ENCODE assay signal across 8 cellular contexts in genomic region chr18:57803119-57803969, GRCh38. TPM values are rescaled to one million over a fixed set of nuclear protein-coding genes. Genes with fewer than 3 reads are reported as not detected.
DNase-seq lines count a peak whose midpoint lies in the region; ATAC-seq and TF ChIP-seq lines count a peak whose summit lies in the region.

TSS of gene ATP8B1 (minus strand) at chr18:57803315. CDS start at chr18:57731807, 71,508 bp downstream.

- CTCF ChIA-PET in SK-N-SH (lab: Yijun Ruan, JAX), result interaction anchor here (0.7 kb wide), 1 partner anchor 783 kb away, joined by 3 read pairs; no protein-coding TSS in a partner anchor

- peak within 1 kb of the TSS; percentile 77; the same call in 1 of the 2 replicates for H2AFZ ChIP-seq in SK-N-SH (ENCODE audit: low read depth)

- TF ChIP-seq EP300 in SK-N-SH (IDR thresholded peaks at IDR 0.05; ENCODE audit: borderline replicate concordance in 1 of 2, low read depth in 1 of 2, low read length in 1 of 2), result no peak

- DNase-seq in NCI-H2227 (lab: John Stamatoyannopoulos, UW; ENCODE audit: unreplicated experiment) (peak; percentile 64), NCI-H2227 treated with DMSO at 0.1 percent for 48 hours (lab: John Stamatoyannopoulos, UW) (no peak), SK-N-SH (peak; percentile 75), vagina (ENCODE audit: extremely low spot score in 2 of 2) (no peak), midbrain (lab: John Stamatoyannopoulos, UW) (no peak)

- POLR2A ChIA-PET in SK-N-SH (lab: Yijun Ruan, JAX), result no interaction called here

- peak within 1 kb of the TSS in 1 of 2 experiments; percentile 65; a peak in 2 of 4 replicates for H3K27ac ChIP-seq in SK-N-SH (ENCODE audit: low read depth in 2 of 2, low read length in 1 of 2)
- peak within 1 kb of the TSS; percentile 92 to 95 for H3K27ac ChIP-seq in esophagus (ENCODE audit: low read depth in 2 of 2, low read length in 1 of 2)
- H3K27ac ChIP-seq in mucosa of rectum (ENCODE audit: low read depth in 2 of 2, low read length in 2 of 2), result peak within 1 kb of the TSS; percentile 91 to 92
- H3K27ac ChIP-seq in vagina, result peak within 1 kb of the TSS; percentile 85

- no peak for TF ChIP-seq RAD21 in SK-N-SH (IDR thresholded peaks at IDR 0.05; ENCODE audit: low read length)

- H3K36me3 ChIP-seq in SK-N-SH (replicated peaks in 1 of 2; ENCODE audit: control insufficient read depth in 1 of 2, insufficient read depth in 2 of 2, low read length in 1 of 2) (peaks cover 0 to 7% of the 10 kb centered on the region in 2 experiments), esophagus (ENCODE audit: control insufficient read depth in 2 of 2, insufficient read depth in 2 of 2, low read length in 1 of 2) (no peaks in the 10 kb centered on the region), mucosa of rectum (ENCODE audit: control insufficient read depth in 2 of 2, insufficient read depth in 2 of 2, low read length in 2 of 2) (no peaks in the 10 kb centered on the region), vagina (no peaks in the 10 kb centered on the region)

- H3K4me1 ChIP-seq in SK-N-SH (ENCODE audit: control insufficient read depth in 1 of 2, insufficient read depth in 2 of 2, low read depth in 1 of 2, low read length in 1 of 2) (peaks cover 10 to 28% of the 10 kb centered on the region in 2 experiments), esophagus (ENCODE audit: control insufficient read depth in 2 of 2, insufficient read depth in 2 of 2, low read length in 1 of 2) (peaks cover 3 to 5% of the 10 kb centered on the region in 2 donors), mucosa of rectum (ENCODE audit: control insufficient read depth in 2 of 2, insufficient read depth in 2 of 2, low read length in 2 of 2) (peaks cover 17 to 21% of the 10 kb centered on the region in 2 donors), vagina (peaks cover 29% of the 10 kb centered on the region)

- H3K4me3 ChIP-seq in SK-N-SH (ENCODE audit: low read depth in 2 of 2, low read length in 1 of 2) (peak within 1 kb of the TSS; percentile 74 to 92), esophagus (ENCODE audit: low read depth in 1 of 2, low read length in 2 of 2) (peak within 1 kb of the TSS; percentile 89 to 90), mucosa of rectum (ENCODE audit: low read length in 2 of 2) (peak within 1 kb of the TSS; percentile 91 to 92), vagina (peak within 1 kb of the TSS; percentile 77 to 78)

- WGBS in SK-N-SH (ENCODE audit: low lambda C conversion rate), result 37% methylated on average over 51 of the region's 73 CpGs
- 2% methylated on average over 72 to 73 of the region's 73 CpGs for WGBS in esophagus, 2 donors

- H3K79me2 ChIP-seq in SK-N-SH (ENCODE audit: insufficient read depth), result peaks cover 70% of the 10 kb centered on the region

- intact Hi-C loops in vagina (cut with DNase I), result loop anchor here (10.0 kb wide), 1 partner anchor 179 kb away; the partner anchor contains the start of gene NARS1

- peaks cover 39% of the 10 kb centered on the region for H4K20me1 ChIP-seq in SK-N-SH (ENCODE audit: insufficient read depth)

- peaks cover 29% of the 10 kb centered on the region for H3F3A ChIP-seq in SK-N-SH (replicated peaks; ENCODE audit: insufficient read depth)

- no peak for TF ChIP-seq CTCF in SK-N-SH (IDR thresholded peaks at IDR 0.05)
- no peak for TF ChIP-seq CTCF in vagina (IDR thresholded peaks at IDR 0.05)

- peak within 1 kb of the TSS; percentile 85 for H3K4me2 ChIP-seq in SK-N-SH

- no peaks in the 10 kb centered on the region for H3K27me3 ChIP-seq in SK-N-SH (ENCODE audit: insufficient read depth)
- H3K27me3 ChIP-seq in esophagus (ENCODE audit: control insufficient read depth in 1 of 2, insufficient read depth in 2 of 2, low read length in 2 of 2), result no peaks in the 10 kb centered on the region
- peaks cover 0 to 2% of the 10 kb centered on the region in 2 donors for H3K27me3 ChIP-seq in mucosa of rectum (ENCODE audit: control insufficient read depth in 2 of 2, insufficient read depth in 2 of 2, low read length in 2 of 2)
- no peaks in the 10 kb centered on the region for H3K27me3 ChIP-seq in vagina

- no peaks in the 10 kb centered on the region for H3K9me2 ChIP-seq in SK-N-SH

- H3K9me3 ChIP-seq in SK-N-SH, result no peaks in the 10 kb centered on the region
- H3K9me3 ChIP-seq in esophagus (ENCODE audit: control insufficient read depth in 2 of 2, insufficient read depth in 1 of 2, low read depth in 1 of 2, low read length in 1 of 2), result no peaks in the 10 kb centered on the region
- no peaks in the 10 kb centered on the region for H3K9me3 ChIP-seq in mucosa of rectum (ENCODE audit: control insufficient read depth in 2 of 2, low read length in 2 of 2)
- H3K9me3 ChIP-seq in vagina, result no peaks in the 10 kb centered on the region

- ATAC-seq in HG03175 (IDR thresholded peaks at IDR 0.05; ENCODE audit: unreplicated experiment), result peak; percentile 59

- peak in 1 of 2 donors; percentile 68 for TF ChIP-seq POLR2A in vagina (IDR thresholded peaks at IDR 0.05)

- H3K9ac ChIP-seq in SK-N-SH, result peak within 1 kb of the TSS; percentile 83
- H3K9ac ChIP-seq in mucosa of rectum (ENCODE audit: low read depth in 1 of 2, low read length in 2 of 2), result peak within 1 kb of the TSS; percentile 85 to 98

TF ChIP-seq in SK-N-SH, 30 proteins besides CTCF, POLR2A, EP300 and RAD21:
- TF ChIP-seq POLR2AphosphoS5 (IDR thresholded peaks at IDR 0.05; ENCODE audit: low read depth, low read length) (peak; percentile 86), USF2 (IDR thresholded peaks at IDR 0.05; ENCODE audit: borderline replicate concordance, low read depth, low read length) (no peak), ELF1 (IDR thresholded peaks at IDR 0.05) (no peak), JUND (IDR thresholded peaks at IDR 0.05) (no peak), REST (IDR thresholded peaks at IDR 0.05; ENCODE audit: low read depth, low read length) (peak; percentile 62; the same call in 1 of the 2 replicates), TAF1 (IDR thresholded peaks at IDR 0.05; ENCODE audit: borderline replicate concordance, low read depth, low read length) (peak; percentile 85)
TF ChIP-seq in SK-N-SH: peak in this region for 3.

RNA-seq across cellular contexts. Expression of gene ATP8B1, which starts in this region (rescaled TPM):
- polyA plus RNA-seq in SK-N-SH (2012; rRNA removed) (43.8 and 60.4 TPM in 2 replicates), esophagus (10 to 100 TPM in 1 of 2 donors, 1 to 10 TPM in 1; 8.0 to 12.9 TPM)
- polyA plus RNA-seq in SK-N-SH (2012; cell fraction: cytosol; rRNA removed), result 52.8 and 56.2 TPM in 2 replicates
- polyA plus RNA-seq in SK-N-SH (2012; cell fraction: nucleus; rRNA removed), result 38.6 and 73.5 TPM in 2 replicates
- 41.5 TPM for total RNA-seq in vagina

Comparison
In these comparisons a context has a peak if more than half of its experiments do, and no peak if none do; other contexts are left out.
1. DNase-seq: peak in NCI-H2227 (single experiment) and SK-N-SH (single experiment); none in NCI-H2227 treated with DMSO at 0.1 percent for 48 hours (single experiment), vagina (0 of 2) and midbrain (single experiment).
2. Peak in every context shown above with its lines, with median percentiles within 50 percentile points of each other: H3K4me3 ChIP-seq.